Comparison of ENCODE assay signal across 1 cellular context in genomic region chr6:34982424-34982852, GRCh38.
TF ChIP-seq lines count a peak whose summit lies in the region.

No MANE protein-coding gene starts in this region.

TF ChIP-seq in GM23338, 12 proteins besides CTCF, POLR2A, EP300 and RAD21 (continued from another document):
- TF ChIP-seq ETS1 (IDR thresholded peaks at IDR 0.05): no peak
- no peak for TF ChIP-seq JUNB (IDR thresholded peaks at IDR 0.05; ENCODE audit: unreplicated experiment)
